Comparison of ENCODE assay signal across 8 cellular contexts in the genomic region with DNA sequence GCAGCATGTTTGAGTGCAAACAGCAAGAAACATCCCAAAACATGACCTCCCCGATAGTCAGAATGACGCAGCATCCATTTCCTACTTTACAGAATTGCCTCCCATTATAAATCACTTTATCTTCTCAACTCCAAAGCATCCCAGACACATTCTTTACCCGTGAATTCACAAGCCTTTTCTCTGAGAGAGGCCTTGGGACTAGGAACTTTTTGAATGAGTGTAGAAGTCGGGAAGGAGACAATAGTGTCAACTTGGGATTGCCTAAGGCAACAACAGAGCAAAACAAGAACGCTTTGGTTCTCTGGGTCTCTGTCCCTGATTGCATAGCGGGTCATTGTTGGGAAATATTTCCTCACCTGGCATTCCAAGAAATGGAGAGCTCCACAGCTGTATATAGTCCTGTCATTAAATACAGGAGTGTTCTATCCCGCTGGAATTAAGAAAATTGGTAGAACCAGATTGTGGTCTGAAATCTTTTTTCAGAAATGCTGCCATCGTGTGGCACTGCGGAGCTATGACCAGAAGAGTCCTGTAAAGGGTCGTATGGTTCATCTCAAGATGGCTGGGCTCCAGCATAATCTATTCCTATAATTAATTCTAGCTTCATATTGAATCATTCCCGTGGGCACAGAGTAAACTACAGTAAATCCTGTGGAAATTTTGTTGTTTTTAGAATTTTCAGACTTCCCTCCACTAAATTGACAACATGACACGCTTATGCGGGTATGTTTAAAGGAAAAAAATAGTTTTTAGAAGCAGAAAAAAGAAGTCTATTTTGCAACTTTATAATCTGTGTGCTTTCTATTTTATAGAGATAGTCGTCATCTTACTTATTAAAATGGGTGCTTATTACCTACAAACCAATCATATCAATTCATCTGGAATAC. TPM values are rescaled to one million over a fixed set of nuclear protein-coding genes. Genes with fewer than 3 reads are reported as not detected.
DNase-seq lines count a peak whose midpoint lies in the region; ATAC-seq and TF ChIP-seq lines count a peak whose summit lies in the region.

No MANE protein-coding gene starts in this region.

- H3K4me1 ChIP-seq in Caco-2: no peaks in the 10 kb centered on the region

- H3K9me3 ChIP-seq in Caco-2: no peaks in the 10 kb centered on the region

- H3K27me3 ChIP-seq in Caco-2 (replicated peaks; ENCODE audit: control insufficient read depth, insufficient read depth, low read length): no peaks in the 10 kb centered on the region

- intact Hi-C loops in Caco-2 (cut with micrococcal nuclease; ENCODE audit: unreplicated experiment): loop anchor here (1.0 to 5.0 kb wide), 3 partner anchors 120 to 296 kb away; no protein-coding TSS in a partner anchor

- no peak overlapping the region for H3K4me3 ChIP-seq in Caco-2 (ENCODE audit: low read depth, low read length)

- CTCF ChIA-PET in Caco-2 (lab: Charles Lee): interaction anchor here (0.5 to 2.6 kb wide), 6 partner anchors 12 to 238 kb away, joined by 3 to 43 read pairs (median 4); no protein-coding TSS in a partner anchor

- POLR2A ChIA-PET in Caco-2 (lab: Charles Lee): no interaction called here

- no TSS peak for BruUV-seq in Caco-2 (replicated peaks; lab: Mats Ljungman, UMichigan)

- peaks cover 6% of the 10 kb centered on the region for H3K4me1 Mint-ChIP-seq in Caco-2 (ENCODE audit: low read depth, unreplicated experiment)

- TF ChIP-seq CTCF in Caco-2 (IDR thresholded peaks at IDR 0.05; ENCODE audit: insufficient read depth in 1 of 2, low read depth in 1 of 2, low read length in 1 of 2, severe bottlenecking in 1 of 2, unreplicated experiment in 1 of 2): peak; percentile 71 to 85

- DNase-seq in Caco-2 (peak; percentile 57 to 62), NCI-H748 treated with DMSO at 0.1 percent for 48 hours (lab: John Stamatoyannopoulos, UW) (peak; percentile 27), germinal center (ENCODE audit: low spot score) (peak; percentile 22), nucleus accumbens (lab: John Stamatoyannopoulos, UW) (peak in 45 of 56 donors; percentile 2 to 76 (median 36)), ureter (ENCODE audit: low spot score) (no peak)
- DNase-seq in activated T-cell treated with anti-CD3 and anti-CD28 coated beads, Interleukin-2, amount 50 U/mL, for 48 hours: peak; percentile 45 to 46

- ATAC-seq in GM19324 (IDR thresholded peaks at IDR 0.05; ENCODE audit: low FRiP score, unreplicated experiment) (peak; percentile 62), HG03439 (IDR thresholded peaks at IDR 0.05; ENCODE audit: unreplicated experiment) (peak; percentile 64)

- H3K27me3 Mint-ChIP-seq in Caco-2 (ENCODE audit: insufficient read depth, unreplicated experiment): peaks cover 2% of the 10 kb centered on the region

- no peaks in the 10 kb centered on the region for H3K36me3 ChIP-seq in Caco-2 (ENCODE audit: control insufficient read depth, insufficient read depth, low read length)

- H3K27ac Mint-ChIP-seq in Caco-2 (ENCODE audit: unreplicated experiment): no peak overlapping the region

- H3K4me3 Mint-ChIP-seq in Caco-2 (ENCODE audit: unreplicated experiment): peak overlapping the region; percentile 11

- H3K9me3 Mint-ChIP-seq in Caco-2 (ENCODE audit: unreplicated experiment): no peaks in the 10 kb centered on the region

- peaks cover 4% of the 10 kb centered on the region for H3K36me3 Mint-ChIP-seq in Caco-2 (ENCODE audit: insufficient read depth, unreplicated experiment)

RNA-seq across cellular contexts. Expression of a gene that starts 2.0 kb away (rescaled TPM):
- total RNA-seq in Caco-2 (2022) (0.77 and 0.88 TPM in 2 replicates), ureter (11.3 TPM)

RNA-seq across cellular contexts. Expression of a gene that starts 33.9 kb away (rescaled TPM):
- total RNA-seq in Caco-2 (2022) (7.3 and 7.9 TPM in 2 replicates), ureter (37.0 TPM)
